Comparison of ENCODE assay signal across 9 cellular contexts in genomic region chr11:5655474-5655873, GRCh38. TPM values are rescaled to one million over a fixed set of nuclear protein-coding genes. Genes with fewer than 3 reads are reported as not detected.
"Had no signal": no experiment of that assay in that cellular context is flagged by ENCODE, and none has a peak within 500 bp of the region (broad histone marks: within the 10 kb centered on the region; RNA-seq: fewer than 3 reads in every experiment).

No MANE protein-coding gene starts in this region.

- FAIRE-seq: G401.6, GM12878, GM12891, GM12892, GM18507, GM19239 had no signal

- DNase-seq: GDM1, GF-D8 had no signal

- ATAC-seq: GM12878 had no signal

- H3K4me3 ChIP-seq: GM12878 had no signal

RNA-seq across cellular contexts. Expression of gene TRIM34, which starts 30.7 kb away (rescaled TPM):
- total RNA-seq: G401 had no signal

RNA-seq across cellular contexts. Expression of gene TRIM6, which starts 59.0 kb away (rescaled TPM):
- total RNA-seq: G401 had no signal
